12 cellular contexts compared by ENCODE assay signal in the genomic region with DNA sequence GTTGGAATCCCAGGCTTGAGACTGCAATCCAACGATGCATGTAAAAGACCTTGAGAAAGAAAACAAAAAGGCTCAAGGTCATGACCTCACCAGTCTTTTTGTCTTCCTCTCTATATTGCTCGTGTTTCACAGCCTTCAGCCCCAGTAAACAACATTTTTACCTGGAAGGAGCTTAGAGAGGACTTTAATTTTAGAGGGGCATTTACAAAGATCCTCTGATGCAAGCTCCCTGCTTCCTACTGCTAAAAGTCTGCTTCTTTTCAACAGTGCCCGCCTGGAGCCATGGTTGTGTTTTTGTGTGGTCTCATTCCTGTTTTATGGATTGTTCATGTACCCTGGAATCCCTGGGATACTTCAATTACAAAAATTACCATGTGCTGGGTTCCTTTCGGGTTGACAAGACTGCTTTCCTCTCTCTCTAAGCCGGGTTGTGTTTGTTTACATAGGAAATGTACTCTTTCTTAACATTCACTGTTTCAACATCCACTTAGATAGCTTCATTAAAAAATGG.
DNase-seq lines count a peak whose midpoint lies in the region; ATAC-seq and TF ChIP-seq lines count a peak whose summit lies in the region.
"Had no signal": no experiment of that assay in that cellular context is flagged by ENCODE, and none has a peak within 500 bp of the region (broad histone marks: within the 10 kb centered on the region; RNA-seq: fewer than 3 reads in every experiment).

No MANE protein-coding gene starts in this region.

- ATAC-seq in right cardiac atrium (peak in 1 of 2 donors; percentile 10), GM19035 (IDR thresholded peaks at IDR 0.05; ENCODE audit: unreplicated experiment) (no peak), HG02970 (IDR thresholded peaks at IDR 0.05; ENCODE audit: low FRiP score, unreplicated experiment) (no peak)
- no peak for ATAC-seq in effector memory CD8-positive, alpha-beta T cell (replicated peaks)
- ATAC-seq: activated CD8-positive, alpha-beta memory T cell treated with anti-CD3 and anti-CD28 coated beads, Interleukin-2, amount 10 ng/mL, durations not matched to agents 7 days and 5 days; mucosa of descending colon had no signal

- H3K56ac ChIP-seq in H9 (ENCODE audit: insufficient read length, low read depth, low read length): no peak overlapping the region

- no peak overlapping the region for H3K4ac ChIP-seq in H9 (ENCODE audit: low read depth, low read length)

- H3K9me3 Mint-ChIP-seq in H9: peaks cover 0 to 3% of the 10 kb centered on the region in 2 experiments; a peak in 2 of 5 replicates
- no peaks in the 10 kb centered on the region for H3K9me3 Mint-ChIP-seq in effector memory CD8-positive, alpha-beta T cell

- no peak overlapping the region for H3K14ac ChIP-seq in H9 (ENCODE audit: insufficient read depth, low read length)

- H2BK12ac ChIP-seq in H9 (ENCODE audit: insufficient read length, low read depth, low read length): no peak overlapping the region

- DNase-seq in H9 (no peak), right cardiac atrium (no peak), retina (peak; percentile 77), CD1c-positive myeloid dendritic cell (ENCODE audit: extremely low spot score) (no peak)
- no peak for DNase-seq in effector memory CD8-positive, alpha-beta T cell
- DNase-seq: activated CD8-positive, alpha-beta memory T cell treated with anti-CD3 and anti-CD28 coated beads, Interleukin-2, amount 10 ng/mL, durations not matched to agents 7 days and 5 days; Kasumi-1; mucosa of descending colon; Peyer's patch had no signal

- TF ChIP-seq CTCF in H9 (conservative IDR thresholded peaks at IDR 0.05): no peak

- H3K4me1 Mint-ChIP-seq in H9: peaks cover 32 to 35% of the 10 kb centered on the region in 2 experiments
- H3K4me1 Mint-ChIP-seq in effector memory CD8-positive, alpha-beta T cell (ENCODE audit: low read depth in 2 of 2): no peaks in the 10 kb centered on the region
- H3K4me1 Mint-ChIP-seq: activated CD8-positive, alpha-beta memory T cell treated with anti-CD3 and anti-CD28 coated beads, Interleukin-2, amount 10 ng/mL, durations not matched to agents 7 days and 5 days had no signal

- H3K27ac Mint-ChIP-seq in H9: peak overlapping the region in 2 of 3 experiments; percentile 8 to 42; a peak in 1 of 7 replicates
- H3K27ac Mint-ChIP-seq in effector memory CD8-positive, alpha-beta T cell: no peak overlapping the region
- H3K27ac Mint-ChIP-seq: activated CD8-positive, alpha-beta memory T cell treated with anti-CD3 and anti-CD28 coated beads, Interleukin-2, amount 10 ng/mL, durations not matched to agents 7 days and 5 days had no signal

- no peak overlapping the region for H3T11ph ChIP-seq in H9 (ENCODE audit: low read length)

- no CpG with 5 or more reads among the region's 5 CpGs for WGBS in H9 (ENCODE audit: extremely low coverage, insufficient read length, low lambda C conversion rate)
- 43% methylated on average over 5 of the region's 5 CpGs for WGBS in right cardiac atrium

- H3K27ac ChIP-seq in H9 (ENCODE audit: insufficient read length, low read depth, low read length): no peak overlapping the region
- H3K27ac ChIP-seq in angular gyrus (ENCODE audit: low read depth, low read length): peak overlapping the region; percentile 91
- H3K27ac ChIP-seq in right cardiac atrium (ENCODE audit: low read length): peak overlapping the region; percentile 83

- H3K79me1 ChIP-seq in H9 (ENCODE audit: insufficient read depth, low read depth, low read length, poor library complexity, severe bottlenecking): no peaks in the 10 kb centered on the region

- H3K9ac ChIP-seq in H9 (ENCODE audit: extremely low read depth, insufficient read length, low read length): no peak overlapping the region

- peaks cover 1% of the 10 kb centered on the region; the same call in 1 of the 2 replicates for H3K27me3 Mint-ChIP-seq in H9 (ENCODE audit: low read depth)
- peaks cover 53 to 66% of the 10 kb centered on the region in 2 donors for H3K27me3 Mint-ChIP-seq in effector memory CD8-positive, alpha-beta T cell

- H2BK5ac ChIP-seq in H9 (ENCODE audit: insufficient read length, low read length): no peak overlapping the region

- no peaks in the 10 kb centered on the region for H3K9me3 ChIP-seq in H9 (ENCODE audit: control insufficient read depth, low read depth, low read length)
- no peaks in the 10 kb centered on the region for H3K9me3 ChIP-seq in right cardiac atrium (ENCODE audit: control insufficient read depth, low read length)
- H3K9me3 ChIP-seq: mucosa of descending colon, Peyer's patch had no signal

- no peak overlapping the region for H3K18ac ChIP-seq in H9 (ENCODE audit: insufficient read length, low read depth, low read length)

- H3K23me2 ChIP-seq in H9 (ENCODE audit: insufficient read length, low read depth, low read length, poor library complexity, severe bottlenecking): no peaks in the 10 kb centered on the region

- H3K27me3 ChIP-seq in H9 (ENCODE audit: insufficient read depth, low read length) (no peaks in the 10 kb centered on the region), right cardiac atrium (ENCODE audit: control insufficient read depth, insufficient read depth) (no peaks in the 10 kb centered on the region)
- H3K27me3 ChIP-seq: Peyer's patch had no signal

- H3K36me3 Mint-ChIP-seq in H9 (ENCODE audit: insufficient read depth in 1 of 3, low read depth in 3 of 3): no peaks in the 10 kb centered on the region; a peak in 1 of 7 replicates
- H3K36me3 Mint-ChIP-seq in effector memory CD8-positive, alpha-beta T cell (ENCODE audit: insufficient read depth): peaks cover 2% of the 10 kb centered on the region
- H3K36me3 Mint-ChIP-seq: activated CD8-positive, alpha-beta memory T cell treated with anti-CD3 and anti-CD28 coated beads, Interleukin-2, amount 10 ng/mL, durations not matched to agents 7 days and 5 days had no signal

- H3K4me3 ChIP-seq in right cardiac atrium (ENCODE audit: low read length): no peak overlapping the region
- H3K4me3 ChIP-seq: mucosa of descending colon, Peyer's patch had no signal

- intact Hi-C loops in right cardiac atrium (cut with DNase I): loop anchor here in 2 of 4 donors (2.0 to 10.0 kb wide), 2 partner anchors 57 to 59 kb away; no protein-coding TSS in a partner anchor

- H4K20me1 ChIP-seq in H9 (ENCODE audit: control insufficient read depth, insufficient read depth, insufficient read length): no peaks in the 10 kb centered on the region

- H3K4me1 ChIP-seq in H9 (ENCODE audit: insufficient read depth, low read length) (peaks cover 6% of the 10 kb centered on the region; the same call in 1 of the 2 replicates), right cardiac atrium (ENCODE audit: control insufficient read depth, insufficient read depth, low read length) (peaks cover 4% of the 10 kb centered on the region)
- H3K4me1 ChIP-seq: Peyer's patch had no signal

- H4K91ac ChIP-seq in H9 (ENCODE audit: insufficient read length, low read depth, low read length): no peak overlapping the region

- H3K23ac ChIP-seq in H9 (ENCODE audit: insufficient read length, low read depth, low read length): no peak overlapping the region

- H2AK5ac ChIP-seq in H9 (ENCODE audit: insufficient read length, low read length): no peak overlapping the region

- H2BK15ac ChIP-seq in H9 (ENCODE audit: low read depth, low read length): no peak overlapping the region

- no peak overlapping the region for H2BK120ac ChIP-seq in H9 (ENCODE audit: low read depth, low read length, poor library complexity, severe bottlenecking)

- H3K4me3 Mint-ChIP-seq in H9: no peak overlapping the region
- H3K4me3 Mint-ChIP-seq in effector memory CD8-positive, alpha-beta T cell: no peak overlapping the region
- H3K4me3 Mint-ChIP-seq: activated CD8-positive, alpha-beta memory T cell treated with anti-CD3 and anti-CD28 coated beads, Interleukin-2, amount 10 ng/mL, durations not matched to agents 7 days and 5 days had no signal

- H3K4me2 ChIP-seq in H9 (ENCODE audit: insufficient read depth, insufficient read length, low read length): no peak overlapping the region

- H4K8ac ChIP-seq in H9 (replicated peaks; ENCODE audit: insufficient read length, low read depth, low read length): no peak overlapping the region

- H2BK20ac ChIP-seq in H9 (ENCODE audit: low read depth, low read length, poor library complexity, severe bottlenecking): no peak overlapping the region

- H2AFZ ChIP-seq in H9 (ENCODE audit: low read length): no peak overlapping the region

- no peaks in the 10 kb centered on the region for H3K79me2 ChIP-seq in H9 (ENCODE audit: insufficient read depth, low read length)

- no peak overlapping the region for H4K5ac ChIP-seq in H9 (ENCODE audit: insufficient read length, low read depth, low read length)

Comparison
In these comparisons a context has a peak if more than half of its experiments do, and no peak if none do; other contexts are left out.
1. H3K27ac Mint-ChIP-seq: peak in H9 (2 of 3); none in effector memory CD8-positive, alpha-beta T cell (0 of 2).